ENCODE assay signal across 35 cellular contexts in genomic region chr17:66178642-66179041, GRCh38. TPM values are rescaled to one million over a fixed set of nuclear protein-coding genes. Genes with fewer than 3 reads are reported as not detected.
"Had no signal": no experiment of that assay in that cellular context is flagged by ENCODE, and none has a peak within 500 bp of the region (broad histone marks: within the 10 kb centered on the region; RNA-seq: fewer than 3 reads in every experiment).

No MANE protein-coding gene starts in this region.

- H3K4me1 Mint-ChIP-seq: naive B cell had no signal

- H3K4me3 Mint-ChIP-seq: dendritic cell treated with granulocyte-macrophage colony-stimulating factor and Interleukin-4, amounts not matched to agents 40 ng/mL and 50 ng/mL, for 4 days; effector memory CD8-positive, alpha-beta T cell; endodermal cell; mesothelial cell of epicardium; naive B cell had no signal

- FAIRE-seq: endometrium, islet of Langerhans, keratinocyte had no signal

- DNase-seq: colonic mucosa; cortex of kidney; effector CD8-positive, alpha-beta T cell; effector memory CD8-positive, alpha-beta T cell; endodermal cell; erythroblast; esophagus squamous epithelium; foreskin fibroblast; foreskin melanocyte; gastrocnemius medialis; glutamatergic neuron; head of caudate nucleus; heart right ventricle; hippocampal formation; left cardiac atrium; left lung; left ventricle myocardium superior; lower lobe of right lung; mesenchymal stem cell; mucosa of descending colon; naive B cell had no signal

- H3K9me3 ChIP-seq: colonic mucosa, esophagus squamous epithelium, gastrocnemius medialis, heart right ventricle, left lung, lower lobe of right lung, mucosa of descending colon had no signal

- H3K27me3 Mint-ChIP-seq: dendritic cell treated with granulocyte-macrophage colony-stimulating factor and Interleukin-4, amounts not matched to agents 40 ng/mL and 50 ng/mL, for 4 days; effector memory CD8-positive, alpha-beta T cell; naive B cell had no signal

- H3K27ac Mint-ChIP-seq: dendritic cell treated with granulocyte-macrophage colony-stimulating factor and Interleukin-4, amounts not matched to agents 40 ng/mL and 50 ng/mL, for 4 days; effector memory CD8-positive, alpha-beta T cell; endodermal cell; mesothelial cell of epicardium; naive B cell had no signal

- H3K36me3 Mint-ChIP-seq: naive B cell had no signal

- H3K27me3 ChIP-seq: colonic mucosa, esophagus squamous epithelium, gastrocnemius medialis, heart right ventricle, left lung had no signal

- H3K9me3 Mint-ChIP-seq: dendritic cell treated with granulocyte-macrophage colony-stimulating factor and Interleukin-4, amounts not matched to agents 40 ng/mL and 50 ng/mL, for 4 days; effector memory CD8-positive, alpha-beta T cell; endodermal cell; naive B cell had no signal

- H3K36me3 ChIP-seq: colonic mucosa had no signal

- H3K27ac ChIP-seq: colonic mucosa, epithelial cell of prostate, esophagus squamous epithelium, gastrocnemius medialis, heart right ventricle, left lung, lower lobe of right lung had no signal

- H3K4me1 ChIP-seq: colonic mucosa, esophagus squamous epithelium, gastrocnemius medialis, heart right ventricle, left lung had no signal

- H3K4me3 ChIP-seq: colonic mucosa, esophagus squamous epithelium, gastrocnemius medialis, heart right ventricle, left lung, lower lobe of right lung, mucosa of descending colon had no signal

- ATAC-seq: effector memory CD8-positive, alpha-beta T cell; esophagus mucosa; gastrocnemius medialis; heart right ventricle; left cardiac atrium; left lung; left ventricle myocardium superior; lower lobe of right lung; mucosa of descending colon had no signal

RNA-seq across cellular contexts. Expression of gene APOH, which starts 50.6 kb away (rescaled TPM):
- total RNA-seq: dermis microvascular lymphatic vessel endothelial cell, endodermal cell, esophagus squamous epithelium, glomerular endothelial cell, kidney epithelial cell, left ventricle myocardium superior, lower leg skin, lung microvascular endothelial cell, mesenteric fat pad, mesothelial cell of epicardium, myocyte had no signal
- polyA plus RNA-seq: heart right ventricle, keratinocyte had no signal
